1 cellular context compared by ENCODE assay signal in genomic region chr17:72123964-72124791, GRCh38.
A peak's percentile ranks its signal among the peaks of the same experiment; 100 is the strongest.
TF ChIP-seq lines count a peak whose summit lies in the region.

No MANE protein-coding gene starts in this region.

TF ChIP-seq in HepG2, 621 proteins besides CTCF, POLR2A, EP300 and RAD21 (continued from another document and continues in another):
- TF ChIP-seq ZNF121 (CRISPR knock-in tag; IDR thresholded peaks at IDR 0.05) (no peak), DR1 (CRISPR knock-in tag; IDR thresholded peaks at IDR 0.05) (no peak), ZKSCAN1 (IDR thresholded peaks at IDR 0.05; ENCODE audit: low read length) (no peak), CREBL2 (CRISPR knock-in tag; IDR thresholded peaks at IDR 0.05; ENCODE audit: borderline replicate concordance) (no peak), CHD2 (IDR thresholded peaks at IDR 0.05; ENCODE audit: low read depth, low read length) (no peak), ZNF3 (CRISPR knock-in tag; IDR thresholded peaks at IDR 0.05) (no peak), RBFOX2 (IDR thresholded peaks at IDR 0.05; ENCODE audit: low read depth, low read length) (peak; percentile 98), KMT2B (CRISPR knock-in tag; IDR thresholded peaks at IDR 0.05) (no peak), ZSCAN21 (CRISPR knock-in tag; IDR thresholded peaks at IDR 0.05; ENCODE audit: borderline replicate concordance) (peak; percentile 8; the same call in 1 of the 2 replicates), XBP1 (CRISPR knock-in tag; IDR thresholded peaks at IDR 0.05) (no peak), HNRNPL (IDR thresholded peaks at IDR 0.05; ENCODE audit: low read depth, low read length) (peak; percentile 93), ATF6 (CRISPR knock-in tag; conservative IDR thresholded peaks at IDR 0.05) (no peak), ATF7 (IDR thresholded peaks at IDR 0.05) (no peak), ATF7 (CRISPR knock-in tag; IDR thresholded peaks at IDR 0.05) (no peak), ZNF563 (CRISPR knock-in tag; IDR thresholded peaks at IDR 0.05) (no peak), CBX1 (IDR thresholded peaks at IDR 0.05; ENCODE audit: low read depth) (no peak), ZNF329 (CRISPR knock-in tag; IDR thresholded peaks at IDR 0.05; ENCODE audit: low read depth) (no peak), RBM22 (optimal IDR thresholded peaks at IDR 0.05; ENCODE audit: low read length) (peak; percentile 100), RFX1 (IDR thresholded peaks at IDR 0.05) (no peak), PAF1 (CRISPR knock-in tag; IDR thresholded peaks at IDR 0.05) (peak; percentile 89), JUNB (CRISPR knock-in tag; IDR thresholded peaks at IDR 0.05; ENCODE audit: borderline replicate concordance) (peak; percentile 41; the same call in 1 of the 2 replicates), ARNT2 (CRISPR knock-in tag; IDR thresholded peaks at IDR 0.05; ENCODE audit: low read depth) (no peak), NCOA1 (CRISPR knock-in tag; IDR thresholded peaks at IDR 0.05) (no peak), CEBPG (CRISPR knock-in tag; IDR thresholded peaks at IDR 0.05) (no peak), ZBTB26 (CRISPR knock-in tag; IDR thresholded peaks at IDR 0.05; ENCODE audit: borderline replicate concordance) (no peak), TMF1 (CRISPR knock-in tag; IDR thresholded peaks at IDR 0.05; ENCODE audit: low read depth) (no peak), ZNF460 (CRISPR knock-in tag; IDR thresholded peaks at IDR 0.05; ENCODE audit: borderline replicate concordance) (no peak), SSRP1 (CRISPR knock-in tag; IDR thresholded peaks at IDR 0.05) (peak; percentile 93; the same call in 1 of the 2 replicates), CAMTA2 (CRISPR knock-in tag; IDR thresholded peaks at IDR 0.05; ENCODE audit: borderline replicate concordance) (0 out of 2 replicates have a peak, but pooled peaks have one; percentile 45), FOXP1 (IDR thresholded peaks at IDR 0.05) (no peak), FOXP1 (CRISPR knock-in tag; IDR thresholded peaks at IDR 0.05) (no peak), KLF9 (CRISPR knock-in tag; IDR thresholded peaks at IDR 0.05; ENCODE audit: low read depth) (no peak), ZNF746 (CRISPR knock-in tag; IDR thresholded peaks at IDR 0.05) (no peak), ZNF570 (CRISPR knock-in tag; IDR thresholded peaks at IDR 0.05; ENCODE audit: borderline replicate concordance) (no peak), SMAD3 (CRISPR knock-in tag; IDR thresholded peaks at IDR 0.05) (no peak), POLR2AphosphoS2 (IDR thresholded peaks at IDR 0.05; ENCODE audit: low read depth, low read length) (no peak; the same call in 1 of the 2 replicates), RFX5 (IDR thresholded peaks at IDR 0.05; ENCODE audit: low read depth, low read length) (no peak), ZNF879 (CRISPR knock-in tag; IDR thresholded peaks at IDR 0.05) (no peak), HMGA1 (CRISPR knock-in tag; conservative IDR thresholded peaks at IDR 0.05) (no peak), SNAI1 (CRISPR knock-in tag; IDR thresholded peaks at IDR 0.05; ENCODE audit: borderline replicate concordance) (no peak), FIP1L1 (IDR thresholded peaks at IDR 0.05; ENCODE audit: borderline replicate concordance, insufficient read depth, low read depth, low read length) (peak; percentile 86; the same call in 1 of the 2 replicates), FOXK1 (CRISPR knock-in tag; IDR thresholded peaks at IDR 0.05; ENCODE audit: borderline replicate concordance, low read depth) (no peak), ZNF562 (CRISPR knock-in tag; IDR thresholded peaks at IDR 0.05; ENCODE audit: borderline replicate concordance) (no peak), SMARCE1 (IDR thresholded peaks at IDR 0.05; ENCODE audit: borderline replicate concordance) (no peak), ATF7-NPFF (CRISPR knock-in tag; IDR thresholded peaks at IDR 0.05; ENCODE audit: low read depth) (no peak), FOXO4 (CRISPR knock-in tag; conservative IDR thresholded peaks at IDR 0.05) (no peak), FOXA3 (CRISPR knock-in tag; IDR thresholded peaks at IDR 0.05) (no peak), ZNF550 (CRISPR knock-in tag; IDR thresholded peaks at IDR 0.05; ENCODE audit: borderline replicate concordance) (no peak), ESRRA (CRISPR knock-in tag; IDR thresholded peaks at IDR 0.05; ENCODE audit: low read depth) (no peak), FOXA1 (IDR thresholded peaks at IDR 0.05) (no peak), FOXA1 (CRISPR knock-in tag; IDR thresholded peaks at IDR 0.05) (no peak; the same call in 1 of the 2 replicates), TBP (CRISPR knock-in tag; IDR thresholded peaks at IDR 0.05) (no peak), TOE1 (CRISPR knock-in tag; IDR thresholded peaks at IDR 0.05) (no peak), ZNF558 (CRISPR knock-in tag; IDR thresholded peaks at IDR 0.05; ENCODE audit: borderline replicate concordance) (no peak), ZBTB20 (CRISPR knock-in tag; IDR thresholded peaks at IDR 0.05; ENCODE audit: borderline replicate concordance, low read depth) (no peak)
- TF ChIP-seq, protein P1, sequence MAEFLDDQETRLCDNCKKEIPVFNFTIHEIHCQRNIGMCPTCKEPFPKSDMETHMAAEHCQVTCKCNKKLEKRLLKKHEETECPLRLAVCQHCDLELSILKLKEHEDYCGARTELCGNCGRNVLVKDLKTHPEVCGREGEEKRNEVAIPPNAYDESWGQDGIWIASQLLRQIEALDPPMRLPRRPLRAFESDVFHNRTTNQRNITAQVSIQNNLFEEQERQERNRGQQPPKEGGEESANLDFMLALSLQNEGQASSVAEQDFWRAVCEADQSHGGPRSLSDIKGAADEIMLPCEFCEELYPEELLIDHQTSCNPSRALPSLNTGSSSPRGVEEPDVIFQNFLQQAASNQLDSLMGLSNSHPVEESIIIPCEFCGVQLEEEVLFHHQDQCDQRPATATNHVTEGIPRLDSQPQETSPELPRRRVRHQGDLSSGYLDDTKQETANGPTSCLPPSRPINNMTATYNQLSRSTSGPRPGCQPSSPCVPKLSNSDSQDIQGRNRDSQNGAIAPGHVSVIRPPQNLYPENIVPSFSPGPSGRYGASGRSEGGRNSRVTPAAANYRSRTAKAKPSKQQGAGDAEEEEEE (CRISPR knock-in tag; IDR thresholded peaks at IDR 0.05; ENCODE audit: borderline replicate concordance) = no peak
- TF ChIP-seq, protein P2, sequence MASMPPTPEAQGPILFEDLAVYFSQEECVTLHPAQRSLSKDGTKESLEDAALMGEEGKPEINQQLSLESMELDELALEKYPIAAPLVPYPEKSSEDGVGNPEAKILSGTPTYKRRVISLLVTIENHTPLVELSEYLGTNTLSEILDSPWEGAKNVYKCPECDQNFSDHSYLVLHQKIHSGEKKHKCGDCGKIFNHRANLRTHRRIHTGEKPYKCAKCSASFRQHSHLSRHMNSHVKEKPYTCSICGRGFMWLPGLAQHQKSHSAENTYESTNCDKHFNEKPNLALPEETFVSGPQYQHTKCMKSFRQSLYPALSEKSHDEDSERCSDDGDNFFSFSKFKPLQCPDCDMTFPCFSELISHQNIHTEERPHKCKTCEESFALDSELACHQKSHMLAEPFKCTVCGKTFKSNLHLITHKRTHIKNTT (CRISPR knock-in tag; IDR thresholded peaks at IDR 0.05) = no peak
- TF ChIP-seq, protein P3, sequence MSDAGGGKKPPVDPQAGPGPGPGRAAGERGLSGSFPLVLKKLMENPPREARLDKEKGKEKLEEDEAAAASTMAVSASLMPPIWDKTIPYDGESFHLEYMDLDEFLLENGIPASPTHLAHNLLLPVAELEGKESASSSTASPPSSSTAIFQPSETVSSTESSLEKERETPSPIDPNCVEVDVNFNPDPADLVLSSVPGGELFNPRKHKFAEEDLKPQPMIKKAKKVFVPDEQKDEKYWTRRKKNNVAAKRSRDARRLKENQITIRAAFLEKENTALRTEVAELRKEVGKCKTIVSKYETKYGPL (CRISPR knock-in tag; IDR thresholded peaks at IDR 0.05) = no peak
- TF ChIP-seq, protein P4, sequence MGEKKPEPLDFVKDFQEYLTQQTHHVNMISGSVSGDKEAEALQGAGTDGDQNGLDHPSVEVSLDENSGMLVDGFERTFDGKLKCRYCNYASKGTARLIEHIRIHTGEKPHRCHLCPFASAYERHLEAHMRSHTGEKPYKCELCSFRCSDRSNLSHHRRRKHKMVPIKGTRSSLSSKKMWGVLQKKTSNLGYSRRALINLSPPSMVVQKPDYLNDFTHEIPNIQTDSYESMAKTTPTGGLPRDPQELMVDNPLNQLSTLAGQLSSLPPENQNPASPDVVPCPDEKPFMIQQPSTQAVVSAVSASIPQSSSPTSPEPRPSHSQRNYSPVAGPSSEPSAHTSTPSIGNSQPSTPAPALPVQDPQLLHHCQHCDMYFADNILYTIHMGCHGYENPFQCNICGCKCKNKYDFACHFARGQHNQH (CRISPR knock-in tag; IDR thresholded peaks at IDR 0.05) = no peak
- TF ChIP-seq, protein P5, sequence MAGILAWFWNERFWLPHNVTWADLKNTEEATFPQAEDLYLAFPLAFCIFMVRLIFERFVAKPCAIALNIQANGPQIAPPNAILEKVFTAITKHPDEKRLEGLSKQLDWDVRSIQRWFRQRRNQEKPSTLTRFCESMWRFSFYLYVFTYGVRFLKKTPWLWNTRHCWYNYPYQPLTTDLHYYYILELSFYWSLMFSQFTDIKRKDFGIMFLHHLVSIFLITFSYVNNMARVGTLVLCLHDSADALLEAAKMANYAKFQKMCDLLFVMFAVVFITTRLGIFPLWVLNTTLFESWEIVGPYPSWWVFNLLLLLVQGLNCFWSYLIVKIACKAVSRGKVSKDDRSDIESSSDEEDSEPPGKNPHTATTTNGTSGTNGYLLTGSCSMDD (CRISPR knock-in tag; IDR thresholded peaks at IDR 0.05) = no peak
- TF ChIP-seq, protein P6, sequence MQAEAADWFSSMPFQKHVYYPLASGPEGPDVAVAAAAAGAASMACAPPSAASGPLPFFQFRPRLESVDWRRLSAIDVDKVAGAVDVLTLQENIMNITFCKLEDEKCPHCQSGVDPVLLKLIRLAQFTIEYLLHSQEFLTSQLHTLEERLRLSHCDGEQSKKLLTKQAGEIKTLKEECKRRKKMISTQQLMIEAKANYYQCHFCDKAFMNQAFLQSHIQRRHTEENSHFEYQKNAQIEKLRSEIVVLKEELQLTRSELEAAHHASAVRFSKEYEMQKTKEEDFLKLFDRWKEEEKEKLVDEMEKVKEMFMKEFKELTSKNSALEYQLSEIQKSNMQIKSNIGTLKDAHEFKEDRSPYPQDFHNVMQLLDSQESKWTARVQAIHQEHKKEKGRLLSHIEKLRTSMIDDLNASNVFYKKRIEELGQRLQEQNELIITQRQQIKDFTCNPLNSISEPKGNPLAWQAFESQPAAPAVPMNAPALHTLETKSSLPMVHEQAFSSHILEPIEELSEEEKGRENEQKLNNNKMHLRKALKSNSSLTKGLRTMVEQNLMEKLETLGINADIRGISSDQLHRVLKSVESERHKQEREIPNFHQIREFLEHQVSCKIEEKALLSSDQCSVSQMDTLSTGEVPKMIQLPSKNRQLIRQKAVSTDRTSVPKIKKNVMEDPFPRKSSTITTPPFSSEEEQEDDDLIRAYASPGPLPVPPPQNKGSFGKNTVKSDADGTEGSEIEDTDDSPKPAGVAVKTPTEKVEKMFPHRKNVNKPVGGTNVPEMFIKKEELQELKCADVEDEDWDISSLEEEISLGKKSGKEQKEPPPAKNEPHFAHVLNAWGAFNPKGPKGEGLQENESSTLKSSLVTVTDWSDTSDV (CRISPR knock-in tag; IDR thresholded peaks at IDR 0.05) = no peak
- TF ChIP-seq, protein P7, sequence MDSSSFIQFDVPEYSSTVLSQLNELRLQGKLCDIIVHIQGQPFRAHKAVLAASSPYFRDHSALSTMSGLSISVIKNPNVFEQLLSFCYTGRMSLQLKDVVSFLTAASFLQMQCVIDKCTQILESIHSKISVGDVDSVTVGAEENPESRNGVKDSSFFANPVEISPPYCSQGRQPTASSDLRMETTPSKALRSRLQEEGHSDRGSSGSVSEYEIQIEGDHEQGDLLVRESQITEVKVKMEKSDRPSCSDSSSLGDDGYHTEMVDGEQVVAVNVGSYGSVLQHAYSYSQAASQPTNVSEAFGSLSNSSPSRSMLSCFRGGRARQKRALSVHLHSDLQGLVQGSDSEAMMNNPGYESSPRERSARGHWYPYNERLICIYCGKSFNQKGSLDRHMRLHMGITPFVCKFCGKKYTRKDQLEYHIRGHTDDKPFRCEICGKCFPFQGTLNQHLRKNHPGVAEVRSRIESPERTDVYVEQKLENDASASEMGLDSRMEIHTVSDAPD (CRISPR knock-in tag; IDR thresholded peaks at IDR 0.05) = no peak
